In genomic region chr20:31721408-31722332, GRCh38 we compare ENCODE assay signal across 8 cellular contexts. TPM values are rescaled to one million over a fixed set of nuclear protein-coding genes. Genes with fewer than 3 reads are reported as not detected.
DNase-seq lines count a peak whose midpoint lies in the region; ATAC-seq, FAIRE-seq and TF ChIP-seq lines count a peak whose summit lies in the region.

No MANE protein-coding gene starts in this region.

- no peaks in the 10 kb centered on the region for H4K20me1 ChIP-seq in GM12878 (ENCODE audit: control insufficient read depth, insufficient read depth)

- peaks cover 59% of the 10 kb centered on the region for H3K4me1 Mint-ChIP-seq in CD8-positive, alpha-beta T cell (ENCODE audit: low read depth)

- H3K27me3 Mint-ChIP-seq in CD8-positive, alpha-beta T cell (ENCODE audit: low read depth): no peaks in the 10 kb centered on the region

- in situ Hi-C loops in GM12878 (cut with MboI): loop anchor here (5.0 kb wide), 1 partner anchor 59 kb away; no protein-coding TSS in a partner anchor

- intact Hi-C loops in CD8-positive, alpha-beta T cell (cut with DNase I, micrococcal nuclease): loop anchor here (2.0 kb wide), 2 partner anchors 47 to 159 kb away; no protein-coding TSS in a partner anchor
- intact Hi-C loops in GM12878 (cut with micrococcal nuclease; ENCODE audit: unreplicated experiment): loop anchor here (2.0 to 5.0 kb wide), 4 partner anchors 37 to 204 kb away; no protein-coding TSS in a partner anchor

- no peak for TF ChIP-seq CTCF in CD8-positive, alpha-beta T cell (IDR thresholded peaks at IDR 0.05)
- no peak for TF ChIP-seq CTCF in GM12878 (IDR thresholded peaks at IDR 0.05 in 2 of 3, conservative IDR thresholded peaks at IDR 0.05 in 1 of 3; ENCODE audit: control insufficient read depth in 2 of 3, extremely low read depth in 1 of 3, insufficient read depth in 1 of 3, low read depth in 3 of 3, low read length in 3 of 3)

- TF ChIP-seq EP300 in GM12878 (IDR thresholded peaks at IDR 0.05; ENCODE audit: borderline replicate concordance in 1 of 2, control insufficient read depth in 1 of 2, low read depth in 2 of 2, low read length in 2 of 2): no peak

- no peak for FAIRE-seq in GM12878 (lab: Jason Lieb, UNC)

- peak overlapping the region; percentile 85 for H3K4me2 ChIP-seq in GM12878 (ENCODE audit: control insufficient read depth, insufficient read depth)

- peak overlapping the region; percentile 94 for H3K27ac Mint-ChIP-seq in CD8-positive, alpha-beta T cell

- 2% methylated on average over 23 of the region's 23 CpGs for WGBS in GM12878 (ENCODE audit: insufficient coverage, insufficient replicate concordance, low lambda C conversion rate, missing lambda C conversion rate)

- H2AFZ ChIP-seq in GM12878 (ENCODE audit: control insufficient read depth, low read depth, low read length): no peak overlapping the region; the same call in 1 of the 2 replicates

- H3K4me3 Mint-ChIP-seq in CD8-positive, alpha-beta T cell: peak overlapping the region; percentile 86

- H3K4me1 ChIP-seq in CD8-positive, alpha-beta T cell (ENCODE audit: insufficient read depth, low read length): peaks cover 54% of the 10 kb centered on the region
- H3K4me1 ChIP-seq in GM12878 (ENCODE audit: control insufficient read depth, insufficient read depth, low read length) (peaks cover 27% of the 10 kb centered on the region), subcutaneous abdominal adipose tissue (ENCODE audit: control insufficient read depth in 5 of 5, insufficient read depth in 5 of 5, low read length in 5 of 5) (peaks cover 4 to 66% (median 55%) of the 10 kb centered on the region in 5 donors)

- peak overlapping the region; percentile 85 for H3K4me3 ChIP-seq in CD8-positive, alpha-beta T cell (ENCODE audit: low read depth, low read length)
- H3K4me3 ChIP-seq in GM12878 (peak overlapping the region; percentile 77), subcutaneous abdominal adipose tissue (ENCODE audit: low read depth in 1 of 5, low read length in 5 of 5) (peak overlapping the region; percentile 73 to 95 (median 84))

- H3K9me3 Mint-ChIP-seq in CD8-positive, alpha-beta T cell: no peaks in the 10 kb centered on the region

- RAD21 ChIA-PET in GM12878 (lab: Charles Lee; ENCODE audit: unreplicated experiment): interaction anchor here (1.1 to 8.8 kb wide), 10 partner anchors 8 to 110 kb away, joined by 3 to 428 read pairs (median 15); no protein-coding TSS in a partner anchor

- no peaks in the 10 kb centered on the region for H3K36me3 ChIP-seq in CD8-positive, alpha-beta T cell (ENCODE audit: insufficient read depth, low read length)
- H3K36me3 ChIP-seq in GM12878 (ENCODE audit: control insufficient read depth in 2 of 2, insufficient read depth in 2 of 2, low read length in 1 of 2): peaks cover 0 to 4% of the 10 kb centered on the region in 2 experiments; a peak in 1 of 4 replicates
- H3K36me3 ChIP-seq in subcutaneous abdominal adipose tissue (ENCODE audit: control insufficient read depth in 5 of 5, insufficient read depth in 5 of 5, low read length in 5 of 5): peaks cover 0 to 26% (median 6%) of the 10 kb centered on the region in 5 donors

- H3K9ac ChIP-seq in GM12878 (ENCODE audit: control insufficient read depth, insufficient read depth, low read length) (peak overlapping the region; percentile 74), subcutaneous abdominal adipose tissue (ENCODE audit: low read length in 5 of 5) (peak overlapping the region; percentile 73 to 99 (median 95))

- SMC1A ChIA-PET in GM12878 (lab: Charles Lee; ENCODE audit: uncharacterized antibody, unreplicated experiment): interaction anchor here (0.7 to 10.6 kb wide), 13 partner anchors 15 to 87 kb away, joined by 3 to 321 read pairs (median 7); no protein-coding TSS in a partner anchor

- POLR2A ChIA-PET in CD8-positive, alpha-beta T cell (lab: Charles Lee): interaction anchor here (0.6 to 2.9 kb wide), 4 partner anchors 17 to 60 kb away, joined by 3 to 31 read pairs (median 13); no protein-coding TSS in a partner anchor
- POLR2A ChIA-PET in GM12878 (lab: Charles Lee): interaction anchor here (0.6 to 6.1 kb wide), 11 partner anchors 10 to 117 kb away, joined by 3 to 72 read pairs (median 6); partner anchors contain the start of genes ID1 and TPX2

- H3K36me3 Mint-ChIP-seq in CD8-positive, alpha-beta T cell: peaks cover 31% of the 10 kb centered on the region

- TF ChIP-seq POLR2A in GM12878 (IDR thresholded peaks at IDR 0.05; ENCODE audit: low read depth, low read length): no peak

- H3K9me3 ChIP-seq in CD8-positive, alpha-beta T cell (ENCODE audit: low read length): no peaks in the 10 kb centered on the region
- H3K9me3 ChIP-seq in GM12878 (replicated peaks; ENCODE audit: control insufficient read depth, insufficient read depth, low read length) (no peaks in the 10 kb centered on the region), subcutaneous abdominal adipose tissue (ENCODE audit: control insufficient read depth in 5 of 5, low read length in 5 of 5) (no peaks in the 10 kb centered on the region)

- H3K79me2 ChIP-seq in GM12878 (ENCODE audit: control insufficient read depth, insufficient read depth, low read length): peaks cover 61% of the 10 kb centered on the region

- CTCF ChIA-PET in CD8-positive, alpha-beta T cell (lab: Charles Lee): interaction anchor here (0.9 to 7.4 kb wide), 8 partner anchors 8 to 88 kb away, joined by 3 to 270 read pairs (median 4); no protein-coding TSS in a partner anchor
- CTCF ChIA-PET in GM12878 (lab: Yijun Ruan, JAX): interaction anchor here (1.1 to 12.7 kb wide), 7 partner anchors 17 to 109 kb away, joined by 3 to 531 read pairs (median 85); no protein-coding TSS in a partner anchor

- H3K27ac ChIP-seq in CD8-positive, alpha-beta T cell (ENCODE audit: low read depth, low read length): peak overlapping the region; percentile 94
- peak overlapping the region; percentile 93 for H3K27ac ChIP-seq in GM12878 (ENCODE audit: control insufficient read depth, insufficient read depth)
- H3K27ac ChIP-seq in subcutaneous abdominal adipose tissue (ENCODE audit: low read depth, low read length): peak overlapping the region; percentile 99

- no peak for ATAC-seq in CD8-positive, alpha-beta T cell
- ATAC-seq in GM12878: no peak

- no peaks in the 10 kb centered on the region for H3K27me3 ChIP-seq in CD8-positive, alpha-beta T cell (ENCODE audit: insufficient read depth, low read length)
- H3K27me3 ChIP-seq in GM12878 (replicated peaks in 1 of 2; ENCODE audit: control insufficient read depth in 2 of 2, insufficient read depth in 2 of 2, low read length in 1 of 2): no peaks in the 10 kb centered on the region
- no peaks in the 10 kb centered on the region for H3K27me3 ChIP-seq in subcutaneous abdominal adipose tissue (ENCODE audit: control insufficient read depth in 5 of 5, insufficient read depth in 4 of 5, low read length in 5 of 5)

- DNase-seq in CD8-positive, alpha-beta T cell: no peak
- DNase-seq in NCI-H146 treated with DMSO at 0.1 percent for 48 hours (lab: John Stamatoyannopoulos, UW; ENCODE audit: unreplicated experiment) (peak; percentile 79), GM12878 (ENCODE audit: low read depth, low spot score) (no peak), left kidney (ENCODE audit: low read depth, low spot score) (peak; percentile 3), ureter (ENCODE audit: low spot score) (no peak), GOT3 (lab: John Stamatoyannopoulos, UW) (no peak)
- DNase-seq in effector CD8-positive, alpha-beta T cell (lab: John Stamatoyannopoulos, UW): no peak

- TF ChIP-seq RAD21 in GM12878 (IDR thresholded peaks at IDR 0.05; ENCODE audit: insufficient read depth, low read depth, low read length): no peak

- TSS peak; percentile 71 for BruUV-seq in GM12878 (replicated peaks; lab: Mats Ljungman, UMichigan)

RNA-seq across cellular contexts. Expression of gene BCL2L1, which starts 1.0 kb away (rescaled TPM):
- 1 to 10 TPM; 9.5 to 9.7 TPM for total RNA-seq in CD8-positive, alpha-beta T cell
- total RNA-seq in GM12878 (2013; cell fraction: nucleolus; rRNA removed): 61.4 and 67.7 TPM in 2 replicates
- total RNA-seq in GM12878 (2014; rRNA removed) (61.7 and 67.5 TPM in 2 replicates), GM12878 (2014; rRNA removed; fragmentation: Illumina TruSeq; extraction: Trizol) (38.6 and 39.0 TPM in 2 replicates), GM12878 (2021) (55.1 and 60.0 TPM in 2 replicates), ureter (91.4 TPM)
- 13.0 TPM for polyA plus RNA-seq in GM12878 (2011; ENCODE audit: low read depth)
- polyA plus RNA-seq in GM12878 (2011; rRNA removed) (34.0 and 48.0 TPM in 2 replicates), GM12878 (2014; fragmentation: Illumina TruSeq; extraction: Trizol) (45.0 and 59.3 TPM in 2 replicates), GM12878 (2014; fragmentation: Nextera tagmentation; extraction: Ambion mirVana) (1 to 10 TPM in 1 of 2 experiments, under 1 TPM in 1; 0.63 to 3.4 TPM), GM12878 (2014; rRNA removed) (64.1 and 67.7 TPM in 2 replicates), GM12878 (2016; fragmentation: Nextera tagmentation; extraction: Ambion mirVana) (10 to 100 TPM; 36.1 to 39.3 TPM)
- 40.9 and 48.0 TPM in 2 replicates for polyA plus RNA-seq in GM12878 (2011; cell fraction: cytosol; rRNA removed)
- 27.0 and 32.1 TPM in 2 replicates for polyA plus RNA-seq in GM12878 (2011; cell fraction: nucleus; rRNA removed)
- 22.9 and 26.3 TPM in 2 replicates for polyA plus RNA-seq in GM12878 (2012)
- polyA minus RNA-seq in GM12878 (2011; rRNA and poly(A)+ RNA removed): 28.4 and 43.1 TPM in 2 replicates
- polyA minus RNA-seq in GM12878 (2011; cell fraction: cytosol; rRNA and poly(A)+ RNA removed): 10.7 and 12.1 TPM in 2 replicates
- polyA minus RNA-seq in GM12878 (2011; cell fraction: nucleus; rRNA and poly(A)+ RNA removed): 28.4 and 41.5 TPM in 2 replicates

RNA-seq across cellular contexts. Expression of gene TPX2, which starts 17.4 kb away (rescaled TPM):
- total RNA-seq in CD8-positive, alpha-beta T cell: under 1 TPM; 0.62 to 0.75 TPM
- total RNA-seq in GM12878 (2013; cell fraction: nucleolus; rRNA removed): 35.7 and 36.7 TPM in 2 replicates
- total RNA-seq in GM12878 (2014; rRNA removed) (84.4 and 96.5 TPM in 2 replicates), GM12878 (2014; rRNA removed; fragmentation: Illumina TruSeq; extraction: Trizol) (88.6 and 93.6 TPM in 2 replicates), GM12878 (2021) (101 and 104 TPM in 2 replicates), ureter (0.81 TPM)
- 38.3 TPM for polyA plus RNA-seq in GM12878 (2011; ENCODE audit: low read depth)
- polyA plus RNA-seq in GM12878 (2011; rRNA removed) (68.5 and 73.4 TPM in 2 replicates), GM12878 (2014; fragmentation: Illumina TruSeq; extraction: Trizol) (144 and 168 TPM in 2 replicates), GM12878 (2014; fragmentation: Nextera tagmentation; extraction: Ambion mirVana) (10 to 100 TPM; 29.7 to 40.7 TPM), GM12878 (2014; rRNA removed) (61.7 and 62.9 TPM in 2 replicates), GM12878 (2016; fragmentation: Nextera tagmentation; extraction: Ambion mirVana) (100 to 1,000 TPM; 120 to 123 TPM)
- 28.5 and 39.2 TPM in 2 replicates for polyA plus RNA-seq in GM12878 (2011; cell fraction: cytosol; rRNA removed)
- polyA plus RNA-seq in GM12878 (2011; cell fraction: nucleus; rRNA removed): 284 and 348 TPM in 2 replicates
- polyA plus RNA-seq in GM12878 (2012): 45.1 and 52.6 TPM in 2 replicates
- 49.3 and 54.1 TPM in 2 replicates for polyA minus RNA-seq in GM12878 (2011; rRNA and poly(A)+ RNA removed)
- polyA minus RNA-seq in GM12878 (2011; cell fraction: cytosol; rRNA and poly(A)+ RNA removed): 19.1 and 20.0 TPM in 2 replicates
- 79.5 and 103 TPM in 2 replicates for polyA minus RNA-seq in GM12878 (2011; cell fraction: nucleus; rRNA and poly(A)+ RNA removed)

Comparison
In these comparisons a context has a peak if more than half of its experiments do, and no peak if none do; other contexts are left out.
1. DNase-seq: peak in NCI-H146 treated with DMSO at 0.1 percent for 48 hours (single experiment) and left kidney (single experiment); none in CD8-positive, alpha-beta T cell (0 of 7), GM12878 (single experiment), ureter (single experiment), effector CD8-positive, alpha-beta T cell (single experiment) and GOT3 (single experiment).
2. RNA of gene TPX2, which starts 17.4 kb away (total RNA-seq): 35.7 to 104 TPM in GM12878; 0.81 TPM in ureter (single experiment) and 0.62 to 0.75 TPM in CD8-positive, alpha-beta T cell; every median in the first group is over 10 times any median in the second.
3. Peak in every context shown above with its lines, with median percentiles within 50 percentile points of each other: H3K27ac ChIP-seq and H3K4me3 ChIP-seq.